ENCODE assay signal across 16 cellular contexts in genomic region chr2:33810046-33810835, GRCh38.
A peak's percentile ranks its signal among the peaks of the same experiment; 100 is the strongest.
DNase-seq lines count a peak whose midpoint lies in the region; TF ChIP-seq lines count a peak whose summit lies in the region.
"Had no signal": no experiment of that assay in that cellular context is flagged by ENCODE, and none has a peak within 500 bp of the region (broad histone marks: within the 10 kb centered on the region; RNA-seq: fewer than 3 reads in every experiment).

No MANE protein-coding gene starts in this region.

- H3K9ac ChIP-seq in mesenchymal stem cell (ENCODE audit: low read length), result peak overlapping the region; percentile 71

- H3K4me3 ChIP-seq in mesenchymal stem cell (ENCODE audit: insufficient read depth in 1 of 2, low read depth in 1 of 2, low read length in 2 of 2), result no peak overlapping the region
- H3K4me3 ChIP-seq in left ventricle myocardium inferior, result no peak overlapping the region
- H3K4me3 ChIP-seq: Peyer's patch, prostate gland, stomach had no signal

- peak; percentile 12 for DNase-seq in Caki2 (ENCODE audit: low read depth)
- DNase-seq in M059J (ENCODE audit: low read depth), result peak; percentile 98
- DNase-seq in chondrocyte (ENCODE audit: low spot score), result no peak
- peak; percentile 5 for DNase-seq in mesenchymal stem cell
- DNase-seq in left ventricle myocardium inferior, result no peak
- no peak for DNase-seq in type B pancreatic cell (ENCODE audit: extremely low spot score, unreplicated experiment)
- DNase-seq in CD14-positive monocyte (ENCODE audit: low spot score), result no peak
- DNase-seq in stimulated activated CD4-positive, alpha-beta T cell treated with anti-CD3 and anti-CD28 coated beads, Interleukin-4, amount 100 ng/mL, for 4 hours, result no peak
- DNase-seq: AML-193, dermis blood vessel endothelial cell, NCI-H187 treated with DMSO at 0.1 percent for 48 hours, NCI-H526 treated with DMSO at 0.1 percent for 48 hours, Peyer's patch, stomach had no signal

- H2BK5ac ChIP-seq in mesenchymal stem cell (ENCODE audit: low read depth, low read length, poor library complexity, severe bottlenecking), result no peak overlapping the region

- H4K8ac ChIP-seq in mesenchymal stem cell (ENCODE audit: low read length), result no peak overlapping the region

- in situ Hi-C loops in Caki2 (cut with HindIII; ENCODE audit: low pct_unique_long_range_greater_than_20kb, low sequenced_read_pairs), result no loop called here

- H3K27me3 Mint-ChIP-seq in chondrocyte (ENCODE audit: low read depth) (peaks cover 12% of the 10 kb centered on the region), type B pancreatic cell (no peaks in the 10 kb centered on the region), CD14-positive monocyte (ENCODE audit: low read depth in 3 of 3) (peaks cover 0 to 4% (median 0%) of the 10 kb centered on the region in 3 donors)

- intact Hi-C loops in left ventricle myocardium inferior (cut with micrococcal nuclease), result no loop called here
- intact Hi-C loops in CD14-positive monocyte (cut with micrococcal nuclease), result no loop called here

- H3K18ac ChIP-seq in mesenchymal stem cell (ENCODE audit: low read depth in 1 of 2, low read length in 2 of 2), result no peak overlapping the region

- no peak overlapping the region for H2AK5ac ChIP-seq in mesenchymal stem cell (ENCODE audit: low read length, severe bottlenecking)

- no peak overlapping the region for H2BK15ac ChIP-seq in mesenchymal stem cell (ENCODE audit: low read depth, poor library complexity, severe bottlenecking)

- H2AFZ ChIP-seq in mesenchymal stem cell (ENCODE audit: low read depth, low read length), result no peak overlapping the region

- TF ChIP-seq CTCF in chondrocyte (IDR thresholded peaks at IDR 0.05) (no peak), left ventricle myocardium inferior (IDR thresholded peaks at IDR 0.05; ENCODE audit: borderline replicate concordance) (no peak), type B pancreatic cell (conservative IDR thresholded peaks at IDR 0.05) (no peak), CD14-positive monocyte (IDR thresholded peaks at IDR 0.05) (no peak)

- 83% methylated on average over 9 of the region's 9 CpGs for WGBS in mesenchymal stem cell

- H3K23ac ChIP-seq in mesenchymal stem cell (ENCODE audit: low read length in 2 of 2), result no peak overlapping the region

- H3K36me3 Mint-ChIP-seq in chondrocyte (ENCODE audit: low read depth) (no peaks in the 10 kb centered on the region), type B pancreatic cell (no peaks in the 10 kb centered on the region), CD14-positive monocyte (no peaks in the 10 kb centered on the region)

- no peak overlapping the region for H3K14ac ChIP-seq in mesenchymal stem cell (ENCODE audit: low read length in 2 of 2)

- no peak overlapping the region for H4K91ac ChIP-seq in mesenchymal stem cell (ENCODE audit: low read length)

- H3K27me3 ChIP-seq in mesenchymal stem cell (ENCODE audit: control insufficient read depth in 1 of 2, insufficient read depth in 1 of 2, low read length in 2 of 2) (no peaks in the 10 kb centered on the region), left ventricle myocardium inferior (ENCODE audit: low read depth) (no peaks in the 10 kb centered on the region)
- H3K27me3 ChIP-seq: Peyer's patch, stomach had no signal

- H3K9me3 Mint-ChIP-seq in chondrocyte (ENCODE audit: low read depth), result no peaks in the 10 kb centered on the region
- no peaks in the 10 kb centered on the region for H3K9me3 Mint-ChIP-seq in type B pancreatic cell
- peaks cover 0 to 4% (median 2%) of the 10 kb centered on the region in 7 donors for H3K9me3 Mint-ChIP-seq in CD14-positive monocyte

- no peaks in the 10 kb centered on the region for H3K36me3 ChIP-seq in mesenchymal stem cell (ENCODE audit: control insufficient read depth in 1 of 2, insufficient read depth in 2 of 2, low read depth in 1 of 2, low read length in 2 of 2)
- no peaks in the 10 kb centered on the region for H3K36me3 ChIP-seq in left ventricle myocardium inferior
- H3K36me3 ChIP-seq: Peyer's patch, prostate gland, stomach had no signal

- peaks cover 10% of the 10 kb centered on the region for H3K4me1 Mint-ChIP-seq in chondrocyte (ENCODE audit: low read depth)
- no peaks in the 10 kb centered on the region for H3K4me1 Mint-ChIP-seq in type B pancreatic cell (ENCODE audit: unreplicated experiment)
- H3K4me1 Mint-ChIP-seq in CD14-positive monocyte, result no peaks in the 10 kb centered on the region

- H2BK12ac ChIP-seq in mesenchymal stem cell (ENCODE audit: low read length in 2 of 2), result no peak overlapping the region

- H3K27ac Mint-ChIP-seq in chondrocyte (ENCODE audit: unreplicated experiment) (peak overlapping the region; percentile 69), type B pancreatic cell (no peak overlapping the region), CD14-positive monocyte (no peak overlapping the region)

- no peaks in the 10 kb centered on the region for H3K4me1 ChIP-seq in mesenchymal stem cell (ENCODE audit: control insufficient read depth, insufficient read depth, low read depth, low read length)
- no peaks in the 10 kb centered on the region for H3K4me1 ChIP-seq in left ventricle myocardium inferior
- H3K4me1 ChIP-seq: Peyer's patch, prostate gland, stomach had no signal

- H3K4ac ChIP-seq in mesenchymal stem cell (ENCODE audit: low read depth in 1 of 2, low read length in 2 of 2), result no peak overlapping the region

- H3K79me1 ChIP-seq in mesenchymal stem cell (replicated peaks; ENCODE audit: low read length, poor library complexity, severe bottlenecking), result no peaks in the 10 kb centered on the region

- H3K4me2 ChIP-seq in mesenchymal stem cell (ENCODE audit: low read length, poor library complexity, severe bottlenecking), result no peak overlapping the region

- H3K9me3 ChIP-seq in mesenchymal stem cell (ENCODE audit: control insufficient read depth, low read length) (no peaks in the 10 kb centered on the region), left ventricle myocardium inferior (replicated peaks) (no peaks in the 10 kb centered on the region)
- H3K9me3 ChIP-seq: Peyer's patch, prostate gland, stomach had no signal

- H3K27ac ChIP-seq in mesenchymal stem cell (ENCODE audit: low read length, poor library complexity, severe bottlenecking) (peak overlapping the region; percentile 47), left ventricle myocardium inferior (replicated peaks) (no peak overlapping the region)
- H3K27ac ChIP-seq: Peyer's patch, prostate gland, stomach, VCaP had no signal

- H3K4me3 Mint-ChIP-seq in chondrocyte (ENCODE audit: unreplicated experiment) (no peak overlapping the region), type B pancreatic cell (no peak overlapping the region), CD14-positive monocyte (no peak overlapping the region)

- no peak overlapping the region for H2BK120ac ChIP-seq in mesenchymal stem cell (ENCODE audit: low read depth, low read length)

Comparison
In these comparisons a context has a peak if more than half of its experiments do, and no peak if none do; other contexts are left out.
1. DNase-seq: peak in Caki2 (single experiment), M059J (single experiment) and mesenchymal stem cell (single experiment); none in chondrocyte (single experiment), left ventricle myocardium inferior (single experiment), type B pancreatic cell (single experiment), CD14-positive monocyte (single experiment) and stimulated activated CD4-positive, alpha-beta T cell treated with anti-CD3 and anti-CD28 coated beads, Interleukin-4, amount 100 ng/mL, for 4 hours (0 of 2).